ENCODE assay signal across 21 cellular contexts in the genomic region with DNA sequence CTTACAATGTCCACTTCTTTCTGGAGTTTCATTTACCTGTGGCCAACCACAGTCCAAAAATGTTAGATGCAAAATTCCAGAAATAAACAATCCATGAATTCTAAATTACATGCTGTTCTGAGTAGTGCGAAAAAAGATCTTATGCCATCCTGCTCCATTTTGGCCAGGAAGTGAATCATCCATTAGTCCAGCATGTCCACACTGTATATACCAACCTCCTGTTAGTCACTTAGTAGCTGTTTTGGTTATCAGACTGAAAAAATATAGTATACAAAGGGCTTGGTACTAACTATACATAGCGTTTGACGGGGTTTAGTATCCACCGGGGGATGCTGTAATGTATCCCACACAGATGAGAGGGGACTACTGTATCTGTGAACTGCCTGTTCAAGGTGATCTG.
A peak's percentile ranks its signal among the peaks of the same experiment; 100 is the strongest.
DNase-seq lines count a peak whose midpoint lies in the region; ATAC-seq and TF ChIP-seq lines count a peak whose summit lies in the region.
"Had no signal": no experiment of that assay in that cellular context is flagged by ENCODE, and none has a peak within 500 bp of the region (broad histone marks: within the 10 kb centered on the region; RNA-seq: fewer than 3 reads in every experiment).

No MANE protein-coding gene starts in this region.

- no peaks in the 10 kb centered on the region for H3K27me3 Mint-ChIP-seq in activated naive CD4-positive, alpha-beta T cell treated with anti-CD3 and anti-CD28 coated beads, Interleukin-2, amount 10 ng/mL, durations not matched to agents 7 days and 5 days
- H3K27me3 Mint-ChIP-seq: progenitor cell of endocrine pancreas had no signal

- in situ Hi-C loops in brain microvascular endothelial cell (cut with HindIII; ENCODE audit: low pct_ligation_motif_present, low sequenced_read_pairs): no loop called here

- no peaks in the 10 kb centered on the region for H3K27me3 ChIP-seq in brain microvascular endothelial cell (replicated peaks)
- H3K27me3 ChIP-seq: heart right ventricle, testis, vagina had no signal

- no peaks in the 10 kb centered on the region for H3K36me3 ChIP-seq in brain microvascular endothelial cell (replicated peaks)
- H3K36me3 ChIP-seq: heart right ventricle, vagina had no signal

- H3K4me3 ChIP-seq in brain microvascular endothelial cell (ENCODE audit: low read depth, low read length): no peak overlapping the region
- H3K4me3 ChIP-seq: heart right ventricle, testis, vagina had no signal

- peak; percentile 45 for DNase-seq in Daoy (ENCODE audit: low read depth)
- peak; percentile 61 for DNase-seq in RKO (ENCODE audit: low spot score)
- DNase-seq in brain microvascular endothelial cell: peak; percentile 46
- DNase-seq in glomerular visceral epithelial cell (ENCODE audit: extremely low spot score): peak; percentile 22
- DNase-seq in sciatic nerve (ENCODE audit: low spot score): no peak
- DNase-seq in stimulated activated CD4-positive, alpha-beta T cell treated with anti-CD3 and anti-CD28 coated beads, Interleukin-12 subunit alpha, Interleukin-12 subunit beta, amount 100 ng/mL, for 4 hours: no peak
- DNase-seq in stimulated activated CD4-positive, alpha-beta T cell treated with anti-CD3 and anti-CD28 coated beads, Interleukin-4, amount 100 ng/mL, for 4 hours: no peak
- DNase-seq in activated naive CD4-positive, alpha-beta T cell treated with anti-CD3 and anti-CD28 coated beads, Interleukin-2, amount 10 ng/mL, durations not matched to agents 7 days and 5 days: no peak
- DNase-seq: activated CD4-positive, alpha-beta T cell treated with anti-CD3 and anti-CD28 coated beads for 1 hour; activated T-cell treated with anti-CD3 and anti-CD28 coated beads, Interleukin-2, amount 50 U/mL, for 4 hours; endodermal cell; H7; heart right ventricle; NCI-H526; Right ventricle myocardium superior; stimulated activated naive CD4-positive, alpha-beta T cell; testis had no signal

- H3K27ac Mint-ChIP-seq in activated naive CD4-positive, alpha-beta T cell treated with anti-CD3 and anti-CD28 coated beads, Interleukin-2, amount 10 ng/mL, durations not matched to agents 7 days and 5 days: no peak overlapping the region
- H3K27ac Mint-ChIP-seq: activated naive CD4-positive, alpha-beta T cell treated with anti-CD3 and anti-CD28 coated beads, Interleukin-2, amount 50 U/mL, for 24 hours; endodermal cell; progenitor cell of endocrine pancreas had no signal

- H3K4me3 Mint-ChIP-seq in activated naive CD4-positive, alpha-beta T cell treated with anti-CD3 and anti-CD28 coated beads, Interleukin-2, amount 10 ng/mL, durations not matched to agents 7 days and 5 days: no peak overlapping the region
- H3K4me3 Mint-ChIP-seq: activated naive CD4-positive, alpha-beta T cell treated with anti-CD3 and anti-CD28 coated beads, Interleukin-2, amount 50 U/mL, for 24 hours; activated T-cell treated with anti-CD3 and anti-CD28 coated beads, Interleukin-2, amount 50 U/mL, for 4 hours; endodermal cell; neural crest cell had no signal

- no peak overlapping the region for H3K27ac ChIP-seq in brain microvascular endothelial cell
- H3K27ac ChIP-seq: heart right ventricle, testis, vagina had no signal

- no peaks in the 10 kb centered on the region for H3K36me3 Mint-ChIP-seq in activated naive CD4-positive, alpha-beta T cell treated with anti-CD3 and anti-CD28 coated beads, Interleukin-2, amount 10 ng/mL, durations not matched to agents 7 days and 5 days
- H3K36me3 Mint-ChIP-seq: activated naive CD4-positive, alpha-beta T cell treated with anti-CD3 and anti-CD28 coated beads, Interleukin-2, amount 50 U/mL, for 24 hours had no signal

- intact Hi-C loops in sciatic nerve (cut with DNase I): no loop called here

- H3K4me1 Mint-ChIP-seq in activated naive CD4-positive, alpha-beta T cell treated with anti-CD3 and anti-CD28 coated beads, Interleukin-2, amount 10 ng/mL, durations not matched to agents 7 days and 5 days: no peaks in the 10 kb centered on the region
- H3K4me1 Mint-ChIP-seq: activated naive CD4-positive, alpha-beta T cell treated with anti-CD3 and anti-CD28 coated beads, Interleukin-2, amount 50 U/mL, for 24 hours had no signal

- no peak for ATAC-seq in sciatic nerve
- ATAC-seq: activated T-cell treated with anti-CD3 and anti-CD28 coated beads, Interleukin-2, amount 50 U/mL, for 4 hours; heart right ventricle had no signal

- TF ChIP-seq CTCF in brain microvascular endothelial cell (IDR thresholded peaks at IDR 0.05; ENCODE audit: low read depth, low read length, missing control alignments): no peak

- no peaks in the 10 kb centered on the region for H3K9me3 Mint-ChIP-seq in activated naive CD4-positive, alpha-beta T cell treated with anti-CD3 and anti-CD28 coated beads, Interleukin-2, amount 10 ng/mL, durations not matched to agents 7 days and 5 days
- H3K9me3 Mint-ChIP-seq: activated naive CD4-positive, alpha-beta T cell treated with anti-CD3 and anti-CD28 coated beads, Interleukin-2, amount 50 U/mL, for 24 hours; neural crest cell had no signal

- CTCF ChIA-PET in activated naive CD4-positive, alpha-beta T cell treated with anti-CD3 and anti-CD28 coated beads, Interleukin-2, amount 10 ng/mL, durations not matched to agents 7 days and 5 days (lab: Charles Lee): no interaction called here

Comparison
In these comparisons a context has a peak if more than half of its experiments do, and no peak if none do; other contexts are left out.
1. DNase-seq: peak in Daoy (single experiment), RKO (single experiment), brain microvascular endothelial cell (single experiment) and glomerular visceral epithelial cell (single experiment); none in sciatic nerve (single experiment), stimulated activated CD4-positive, alpha-beta T cell treated with anti-CD3 and anti-CD28 coated beads, Interleukin-12 subunit alpha, Interleukin-12 subunit beta, amount 100 ng/mL, for 4 hours (single experiment), stimulated activated CD4-positive, alpha-beta T cell treated with anti-CD3 and anti-CD28 coated beads, Interleukin-4, amount 100 ng/mL, for 4 hours (0 of 2) and activated naive CD4-positive, alpha-beta T cell treated with anti-CD3 and anti-CD28 coated beads, Interleukin-2, amount 10 ng/mL, durations not matched to agents 7 days and 5 days (single experiment).